8 cellular contexts compared by ENCODE assay signal in the genomic region with DNA sequence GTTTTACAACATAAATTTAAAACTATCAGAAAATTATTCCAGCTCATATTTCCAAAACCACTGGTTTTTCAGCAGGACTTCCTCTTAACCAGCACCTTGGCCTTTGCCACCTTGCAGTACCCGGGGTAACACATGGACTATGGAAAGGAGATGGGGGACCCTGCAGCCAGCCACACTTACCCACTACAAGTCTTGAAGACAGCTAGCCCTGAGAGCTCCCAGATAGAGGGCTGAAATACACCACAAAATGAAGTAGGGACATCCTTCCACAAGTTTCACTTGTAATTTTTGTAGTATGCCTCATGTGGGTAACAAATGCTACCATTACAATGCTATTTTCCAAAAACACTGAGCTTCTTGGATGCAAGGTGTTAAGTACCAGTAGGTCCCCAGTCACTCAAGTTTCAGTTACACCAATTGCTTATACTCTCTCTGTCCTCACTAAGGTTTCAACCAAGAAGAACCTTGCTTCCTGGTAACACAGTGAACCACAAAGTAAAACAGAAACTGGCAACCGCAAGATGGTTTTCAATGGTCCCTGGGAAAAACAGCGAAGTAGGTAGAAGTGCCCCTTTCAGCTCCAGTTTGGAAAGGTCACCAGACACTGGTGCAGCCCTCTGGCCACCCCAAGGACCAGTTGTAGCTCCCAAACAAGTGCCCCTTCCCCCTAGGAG.
DNase-seq lines count a peak whose midpoint lies in the region; ATAC-seq lines count a peak whose summit lies in the region.

No MANE protein-coding gene starts in this region.

- no peak overlapping the region for H3K4me3 Mint-ChIP-seq in activated naive CD4-positive, alpha-beta T cell treated with anti-CD3 and anti-CD28 coated beads for 36 hours
- peak overlapping the region; percentile 16 for H3K4me3 Mint-ChIP-seq in stimulated activated effector memory CD8-positive, alpha-beta T cell treated with anti-CD3 and anti-CD28 coated beads, Interleukin-12 subunit alpha, Interleukin-12 subunit beta, amount 100 ng/mL, for 72 hours

- H3K27ac Mint-ChIP-seq in activated naive CD4-positive, alpha-beta T cell treated with anti-CD3 and anti-CD28 coated beads for 36 hours = no peak overlapping the region
- H3K27ac Mint-ChIP-seq in stimulated activated effector memory CD8-positive, alpha-beta T cell treated with anti-CD3 and anti-CD28 coated beads, Interleukin-12 subunit alpha, Interleukin-12 subunit beta, amount 100 ng/mL, for 72 hours = no peak overlapping the region

- intact Hi-C loops in activated naive CD4-positive, alpha-beta T cell treated with anti-CD3 and anti-CD28 coated beads for 36 hours (cut with micrococcal nuclease) = loop anchor here (1.0 kb wide), 1 partner anchor 27 kb away; no protein-coding TSS in a partner anchor

- no peaks in the 10 kb centered on the region for H3K27me3 Mint-ChIP-seq in activated naive CD4-positive, alpha-beta T cell treated with anti-CD3 and anti-CD28 coated beads for 36 hours (ENCODE audit: low read depth)

- ATAC-seq in HG02678 (IDR thresholded peaks at IDR 0.05; ENCODE audit: unreplicated experiment) = peak; percentile 47
- ATAC-seq in stimulated activated effector memory CD8-positive, alpha-beta T cell treated with anti-CD3 and anti-CD28 coated beads, Interleukin-12 subunit alpha, Interleukin-12 subunit beta, amount 100 ng/mL, for 72 hours = peak; percentile 31

- no peaks in the 10 kb centered on the region for H3K9me3 Mint-ChIP-seq in activated naive CD4-positive, alpha-beta T cell treated with anti-CD3 and anti-CD28 coated beads for 36 hours
- no peaks in the 10 kb centered on the region for H3K9me3 Mint-ChIP-seq in stimulated activated effector memory CD8-positive, alpha-beta T cell treated with anti-CD3 and anti-CD28 coated beads, Interleukin-12 subunit alpha, Interleukin-12 subunit beta, amount 100 ng/mL, for 72 hours

- peaks cover 6% of the 10 kb centered on the region for H3K36me3 Mint-ChIP-seq in activated naive CD4-positive, alpha-beta T cell treated with anti-CD3 and anti-CD28 coated beads for 36 hours (ENCODE audit: low read depth)
- H3K36me3 Mint-ChIP-seq in stimulated activated effector memory CD8-positive, alpha-beta T cell treated with anti-CD3 and anti-CD28 coated beads, Interleukin-12 subunit alpha, Interleukin-12 subunit beta, amount 100 ng/mL, for 72 hours = no peaks in the 10 kb centered on the region

- peak; percentile 45 for DNase-seq in activated naive CD4-positive, alpha-beta T cell treated with anti-CD3 and anti-CD28 coated beads for 36 hours
- DNase-seq in activated naive CD4-positive, alpha-beta T cell treated with Interleukin-2 at 50 U/mL for 16 hours = no peak
- DNase-seq in OCI-M1 (lab: John Stamatoyannopoulos, UW) = peak; percentile 26
- DNase-seq in stimulated activated effector memory CD8-positive, alpha-beta T cell treated with anti-CD3 and anti-CD28 coated beads, Interleukin-12 subunit alpha, Interleukin-12 subunit beta, amount 100 ng/mL, for 72 hours (ENCODE audit: low spot score in 2 of 2) = peak in 1 of 2 donors; percentile 73
- DNase-seq in cerebellar nuclear complex (lab: John Stamatoyannopoulos, UW) = no peak
- no peak for DNase-seq in occipital lobe (lab: John Stamatoyannopoulos, UW)
- no peak for DNase-seq in effector CD4-positive, alpha-beta T cell

- CTCF ChIA-PET in activated naive CD4-positive, alpha-beta T cell treated with anti-CD3 and anti-CD28 coated beads for 36 hours (lab: Charles Lee) = interaction anchor here (0.7 to 1.3 kb wide), 3 partner anchors 19 to 145 kb away, joined by 3 read pairs; no protein-coding TSS in a partner anchor

- peaks cover 56% of the 10 kb centered on the region for H3K4me1 Mint-ChIP-seq in activated naive CD4-positive, alpha-beta T cell treated with anti-CD3 and anti-CD28 coated beads for 36 hours (ENCODE audit: low read depth)
- H3K4me1 Mint-ChIP-seq in stimulated activated effector memory CD8-positive, alpha-beta T cell treated with anti-CD3 and anti-CD28 coated beads, Interleukin-12 subunit alpha, Interleukin-12 subunit beta, amount 100 ng/mL, for 72 hours = peaks cover 61% of the 10 kb centered on the region

Comparison
In these comparisons a context has a peak if more than half of its experiments do, and no peak if none do; other contexts are left out.
1. DNase-seq: peak in activated naive CD4-positive, alpha-beta T cell treated with anti-CD3 and anti-CD28 coated beads for 36 hours (single experiment) and OCI-M1 (single experiment); none in activated naive CD4-positive, alpha-beta T cell treated with Interleukin-2 at 50 U/mL for 16 hours (single experiment), cerebellar nuclear complex (0 of 2), occipital lobe (single experiment) and effector CD4-positive, alpha-beta T cell (single experiment).